In the genomic region with DNA sequence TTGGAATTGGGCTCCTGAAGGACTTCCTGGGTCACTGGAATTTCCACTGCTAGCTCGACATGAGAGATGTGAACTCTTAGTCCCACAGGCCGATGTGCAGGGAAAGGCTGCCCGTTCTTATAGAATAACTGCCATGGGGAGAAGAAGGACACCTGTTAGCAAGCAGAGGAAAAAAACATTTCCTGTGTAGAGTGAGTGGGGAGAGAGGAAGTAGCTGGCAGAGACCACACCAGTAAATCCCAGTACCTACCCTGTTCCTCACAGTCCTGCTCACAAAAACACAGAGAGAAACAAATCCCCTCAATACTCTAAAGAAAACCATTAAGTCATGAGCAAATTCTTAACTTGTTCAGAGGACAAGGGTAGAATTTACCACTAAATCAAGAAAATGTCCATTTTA, we compare ENCODE assay signal across 24 cellular contexts. TPM values are rescaled to one million over a fixed set of nuclear protein-coding genes. Genes with fewer than 3 reads are reported as not detected.
DNase-seq lines count a peak whose midpoint lies in the region; ATAC-seq and TF ChIP-seq lines count a peak whose summit lies in the region.
"Had no signal": no experiment of that assay in that cellular context is flagged by ENCODE, and none has a peak within 500 bp of the region (broad histone marks: within the 10 kb centered on the region; RNA-seq: fewer than 3 reads in every experiment).

No MANE protein-coding gene starts in this region.

- H3K4me3 Mint-ChIP-seq in CD8-positive, alpha-beta T cell, result no peak overlapping the region
- no peak overlapping the region for H3K4me3 Mint-ChIP-seq in activated CD8-positive, alpha-beta T cell treated with anti-CD3 and anti-CD28 coated beads for 36 hours
- peak overlapping the region in 6 of 10 donors; percentile 8 to 47 (median 26) for H3K4me3 Mint-ChIP-seq in naive thymus-derived CD8-positive, alpha-beta T cell
- H3K4me3 Mint-ChIP-seq: activated naive CD8-positive, alpha-beta T cell treated with anti-CD3 and anti-CD28 coated beads, Interleukin-2, amount 10 ng/mL, durations not matched to agents 7 days and 5 days; activated T-cell treated with anti-CD3 and anti-CD28 coated beads, Interleukin-2, amount 50 U/mL, for 4 hours; endodermal cell; neural progenitor cell; stimulated activated naive CD8-positive, alpha-beta T cell treated with anti-CD3 and anti-CD28 coated beads, Interleukin-15, Interleukin-2, amounts not matched to agents 100 ng/mL and 50 ng/mL, for 24 hours had no signal

- H3K4me1 Mint-ChIP-seq in CD8-positive, alpha-beta T cell (ENCODE audit: low read depth), result peaks cover 30% of the 10 kb centered on the region
- H3K4me1 Mint-ChIP-seq in activated CD8-positive, alpha-beta T cell treated with anti-CD3 and anti-CD28 coated beads for 36 hours (ENCODE audit: low read depth), result peaks cover 23% of the 10 kb centered on the region
- H3K4me1 Mint-ChIP-seq in naive thymus-derived CD8-positive, alpha-beta T cell, result peaks cover 24 to 35% (median 33%) of the 10 kb centered on the region in 4 donors
- H3K4me1 Mint-ChIP-seq: neural progenitor cell had no signal

- intact Hi-C loops in CD8-positive, alpha-beta T cell (cut with DNase I, micrococcal nuclease), result loop anchor here in 1 of 2 experiments (5.0 kb wide), 1 partner anchor 76 kb away; no protein-coding TSS in a partner anchor
- intact Hi-C loops in activated CD8-positive, alpha-beta T cell treated with anti-CD3 and anti-CD28 coated beads for 36 hours (cut with micrococcal nuclease), result no loop called here
- intact Hi-C loops in gastrocnemius medialis (cut with DNase I; ENCODE audit: low total_unique reads), result no loop called here

- no peaks in the 10 kb centered on the region for H3K9me3 Mint-ChIP-seq in CD8-positive, alpha-beta T cell
- H3K9me3 Mint-ChIP-seq in activated CD8-positive, alpha-beta T cell treated with anti-CD3 and anti-CD28 coated beads for 36 hours, result no peaks in the 10 kb centered on the region
- H3K9me3 Mint-ChIP-seq in naive thymus-derived CD8-positive, alpha-beta T cell, result no peaks in the 10 kb centered on the region
- H3K9me3 Mint-ChIP-seq: activated naive CD8-positive, alpha-beta T cell treated with anti-CD3 and anti-CD28 coated beads, Interleukin-2, amount 10 ng/mL, durations not matched to agents 7 days and 5 days; activated T-cell treated with anti-CD3 and anti-CD28 coated beads, Interleukin-2, amount 50 U/mL, for 4 hours; endodermal cell; neural progenitor cell; stimulated activated naive CD8-positive, alpha-beta T cell treated with anti-CD3 and anti-CD28 coated beads, Interleukin-15, Interleukin-2, amounts not matched to agents 100 ng/mL and 50 ng/mL, for 24 hours had no signal

- no peak overlapping the region for H3K27ac ChIP-seq in CD8-positive, alpha-beta T cell (ENCODE audit: low read depth, low read length)
- H3K27ac ChIP-seq in gastrocnemius medialis, result no peak overlapping the region
- H3K27ac ChIP-seq: body of pancreas, heart right ventricle, neural progenitor cell had no signal

- peaks cover 23% of the 10 kb centered on the region for H3K4me1 ChIP-seq in CD8-positive, alpha-beta T cell (ENCODE audit: insufficient read depth, low read length)
- no peaks in the 10 kb centered on the region for H3K4me1 ChIP-seq in gastrocnemius medialis
- H3K4me1 ChIP-seq: neural progenitor cell had no signal

- peaks cover 76% of the 10 kb centered on the region for H3K36me3 Mint-ChIP-seq in CD8-positive, alpha-beta T cell
- H3K36me3 Mint-ChIP-seq in activated CD8-positive, alpha-beta T cell treated with anti-CD3 and anti-CD28 coated beads for 36 hours (ENCODE audit: low read depth), result peaks cover 32% of the 10 kb centered on the region
- peaks cover 0 to 71% (median 20%) of the 10 kb centered on the region in 3 donors for H3K36me3 Mint-ChIP-seq in naive thymus-derived CD8-positive, alpha-beta T cell

- H3K27me3 Mint-ChIP-seq in CD8-positive, alpha-beta T cell (ENCODE audit: low read depth), result no peaks in the 10 kb centered on the region
- no peaks in the 10 kb centered on the region for H3K27me3 Mint-ChIP-seq in activated CD8-positive, alpha-beta T cell treated with anti-CD3 and anti-CD28 coated beads for 36 hours
- no peaks in the 10 kb centered on the region for H3K27me3 Mint-ChIP-seq in naive thymus-derived CD8-positive, alpha-beta T cell
- H3K27me3 Mint-ChIP-seq: activated naive CD8-positive, alpha-beta T cell treated with anti-CD3 and anti-CD28 coated beads, Interleukin-2, amount 10 ng/mL, durations not matched to agents 7 days and 5 days; stimulated activated naive CD8-positive, alpha-beta T cell treated with anti-CD3 and anti-CD28 coated beads, Interleukin-15, Interleukin-2, amounts not matched to agents 100 ng/mL and 50 ng/mL, for 24 hours had no signal

- no peak for DNase-seq in CD8-positive, alpha-beta T cell
- peak; percentile 64 for DNase-seq in KBM-7
- no peak for DNase-seq in activated CD8-positive, alpha-beta T cell treated with anti-CD3 and anti-CD28 coated beads for 36 hours
- DNase-seq in naive thymus-derived CD8-positive, alpha-beta T cell, result no peak
- DNase-seq in NCI-H1105 (lab: John Stamatoyannopoulos, UW), result no peak
- DNase-seq in NCI-H2081 (lab: John Stamatoyannopoulos, UW), result no peak
- no peak for DNase-seq in gastrocnemius medialis
- DNase-seq: activated CD4-positive, alpha-beta T cell treated with anti-CD3 and anti-CD28 coated beads, Interleukin-2, amount 50 U/mL, for 4 hours; activated naive CD8-positive, alpha-beta T cell treated with anti-CD3 and anti-CD28 coated beads, Interleukin-2, amount 10 ng/mL, durations not matched to agents 7 days and 5 days; activated T-cell treated with anti-CD3 and anti-CD28 coated beads, Interleukin-2, amount 50 U/mL, for 4 hours; body of pancreas; endodermal cell; heart right ventricle; left lung; MG63; midbrain; NCI-H2171 treated with DMSO at 0.1 percent for 48 hours; SHP77; stimulated activated CD4-positive, alpha-beta T cell treated with anti-CD3 and anti-CD28 coated beads, Interleukin-2, amount 100 ng/mL, for 48 hours; trophoblast cell had no signal

- no peak for TF ChIP-seq POLR2A in gastrocnemius medialis (IDR thresholded peaks at IDR 0.05)

- no peak for TF ChIP-seq CTCF in CD8-positive, alpha-beta T cell (IDR thresholded peaks at IDR 0.05)
- no peak for TF ChIP-seq CTCF in activated CD8-positive, alpha-beta T cell treated with anti-CD3 and anti-CD28 coated beads for 36 hours (IDR thresholded peaks at IDR 0.05)
- no peak for TF ChIP-seq CTCF in gastrocnemius medialis (IDR thresholded peaks at IDR 0.05 in 4 of 5, conservative IDR thresholded peaks at IDR 0.05 in 1 of 5)

- in situ Hi-C loops in KBM-7 (cut with MboI; ENCODE audit: low pct_unique_long_range_greater_than_20kb, low sequenced_read_pairs), result no loop called here
- in situ Hi-C loops in gastrocnemius medialis (cut with MboI; ENCODE audit: low sequenced_read_pairs in 4 of 4), result no loop called here

- peak overlapping the region; percentile 80 for H3K27ac Mint-ChIP-seq in CD8-positive, alpha-beta T cell
- peak overlapping the region; percentile 17 for H3K27ac Mint-ChIP-seq in activated CD8-positive, alpha-beta T cell treated with anti-CD3 and anti-CD28 coated beads for 36 hours
- peak overlapping the region; percentile 39 to 91 (median 83) for H3K27ac Mint-ChIP-seq in naive thymus-derived CD8-positive, alpha-beta T cell
- H3K27ac Mint-ChIP-seq: activated naive CD8-positive, alpha-beta T cell treated with anti-CD3 and anti-CD28 coated beads, Interleukin-2, amount 10 ng/mL, durations not matched to agents 7 days and 5 days; neural progenitor cell; stimulated activated naive CD8-positive, alpha-beta T cell treated with anti-CD3 and anti-CD28 coated beads, Interleukin-15, Interleukin-2, amounts not matched to agents 100 ng/mL and 50 ng/mL, for 24 hours had no signal

- ATAC-seq in CD8-positive, alpha-beta T cell, result no peak
- ATAC-seq in activated CD8-positive, alpha-beta T cell treated with anti-CD3 and anti-CD28 coated beads for 36 hours, result no peak
- peak; percentile 33 to 42 for ATAC-seq in naive thymus-derived CD8-positive, alpha-beta T cell
- no peak for ATAC-seq in gastrocnemius medialis
- ATAC-seq: activated T-cell treated with anti-CD3 and anti-CD28 coated beads, Interleukin-2, amount 50 U/mL, for 4 hours; body of pancreas; heart right ventricle; HepG2; left lung had no signal

- CTCF ChIA-PET in CD8-positive, alpha-beta T cell (lab: Charles Lee), result interaction anchor here (1.7 kb wide), 1 partner anchor 66 kb away, joined by 5 read pairs; no protein-coding TSS in a partner anchor
- CTCF ChIA-PET in activated CD8-positive, alpha-beta T cell treated with anti-CD3 and anti-CD28 coated beads for 36 hours (lab: Charles Lee), result interaction anchor here (1.5 kb wide), 1 partner anchor 178 kb away, joined by 3 read pairs; no protein-coding TSS in a partner anchor

- POLR2A ChIA-PET in CD8-positive, alpha-beta T cell (lab: Charles Lee), result interaction anchor here (1.5 to 1.7 kb wide), 3 partner anchors 71 to 99 kb away, joined by 3 to 5 read pairs (median 4); partner anchors contain the start of genes LTBP2 and YLPM1
- POLR2A ChIA-PET in activated CD8-positive, alpha-beta T cell treated with anti-CD3 and anti-CD28 coated beads for 36 hours (lab: Charles Lee), result interaction anchor here (0.7 kb wide), 1 partner anchor 71 kb away, joined by 3 read pairs; no protein-coding TSS in a partner anchor
- POLR2A ChIA-PET in naive thymus-derived CD8-positive, alpha-beta T cell (lab: Charles Lee), result interaction anchor here (1.7 kb wide), 1 partner anchor 65 kb away, joined by 4 read pairs; no protein-coding TSS in a partner anchor

- H3K9me3 ChIP-seq in CD8-positive, alpha-beta T cell (ENCODE audit: low read length), result no peaks in the 10 kb centered on the region
- H3K9me3 ChIP-seq in gastrocnemius medialis, result no peaks in the 10 kb centered on the region
- H3K9me3 ChIP-seq: body of pancreas, heart right ventricle, left lung, MG63 had no signal

- no peak overlapping the region for H3K4me3 ChIP-seq in CD8-positive, alpha-beta T cell (ENCODE audit: low read depth, low read length)
- no peak overlapping the region for H3K4me3 ChIP-seq in gastrocnemius medialis
- H3K4me3 ChIP-seq: body of pancreas, heart right ventricle, left lung, MG63, neural progenitor cell, smooth muscle cell had no signal

- H3K27me3 ChIP-seq in CD8-positive, alpha-beta T cell (ENCODE audit: insufficient read depth, low read length), result no peaks in the 10 kb centered on the region
- H3K27me3 ChIP-seq in gastrocnemius medialis, result no peaks in the 10 kb centered on the region
- H3K27me3 ChIP-seq: body of pancreas, heart right ventricle, left lung, MG63, neural progenitor cell had no signal

- H3K36me3 ChIP-seq in CD8-positive, alpha-beta T cell (ENCODE audit: insufficient read depth, low read length), result peaks cover 7% of the 10 kb centered on the region
- peaks cover 0 to 44% of the 10 kb centered on the region in 2 donors for H3K36me3 ChIP-seq in gastrocnemius medialis
- H3K36me3 ChIP-seq: neural progenitor cell had no signal

RNA-seq across cellular contexts. Expression of gene AREL1, which starts 29.5 kb away (rescaled TPM):
- 10 to 100 TPM; 44.5 to 60.1 TPM for total RNA-seq in CD8-positive, alpha-beta T cell
- total RNA-seq in activated CD8-positive, alpha-beta T cell treated with anti-CD3 and anti-CD28 coated beads for 36 hours, result 10 to 100 TPM; 26.4 to 28.2 TPM
- 10 to 100 TPM; 49.7 to 52.9 TPM for total RNA-seq in naive thymus-derived CD8-positive, alpha-beta T cell
- polyA plus RNA-seq in naive thymus-derived CD8-positive, alpha-beta T cell, result 10 to 100 TPM; 17.3 to 20.6 (median 19.3) TPM
- 10 to 100 TPM; 14.7 to 30.1 (median 22.1) TPM for total RNA-seq in gastrocnemius medialis

RNA-seq across cellular contexts. Expression of gene FCF1, which starts 29.5 kb away (rescaled TPM):
- 10 to 100 TPM; 32.6 to 34.0 TPM for total RNA-seq in CD8-positive, alpha-beta T cell
- 10 to 100 TPM; 75.2 to 78.9 TPM for total RNA-seq in activated CD8-positive, alpha-beta T cell treated with anti-CD3 and anti-CD28 coated beads for 36 hours
- 10 to 100 TPM; 65.8 to 66.8 TPM for total RNA-seq in naive thymus-derived CD8-positive, alpha-beta T cell
- 10 to 100 TPM; 31.7 to 37.1 (median 34.7) TPM for polyA plus RNA-seq in naive thymus-derived CD8-positive, alpha-beta T cell
- total RNA-seq in gastrocnemius medialis, result 10 to 100 TPM; 15.1 to 22.9 (median 18.6) TPM

Comparison
In these comparisons a context has a peak if more than half of its experiments do, and no peak if none do; other contexts are left out.
1. ATAC-seq: peak in naive thymus-derived CD8-positive, alpha-beta T cell (2 of 2); none in CD8-positive, alpha-beta T cell (single experiment), activated CD8-positive, alpha-beta T cell treated with anti-CD3 and anti-CD28 coated beads for 36 hours (single experiment) and gastrocnemius medialis (0 of 2).
2. H3K27ac Mint-ChIP-seq: peak in every context shown above with its lines; median percentile 83 in naive thymus-derived CD8-positive, alpha-beta T cell; 80 in CD8-positive, alpha-beta T cell; 17 in activated CD8-positive, alpha-beta T cell treated with anti-CD3 and anti-CD28 coated beads for 36 hours.
3. H3K4me3 Mint-ChIP-seq: peak in naive thymus-derived CD8-positive, alpha-beta T cell (6 of 10); none in CD8-positive, alpha-beta T cell (single experiment) and activated CD8-positive, alpha-beta T cell treated with anti-CD3 and anti-CD28 coated beads for 36 hours (single experiment).